ENCODE assay signal across 17 cellular contexts in genomic region chr15:101692799-101693198, GRCh38. TPM values are rescaled to one million over a fixed set of nuclear protein-coding genes. Genes with fewer than 3 reads are reported as not detected.
DNase-seq lines count a peak whose midpoint lies in the region; ATAC-seq and TF ChIP-seq lines count a peak whose summit lies in the region.
"Had no signal": no experiment of that assay in that cellular context is flagged by ENCODE, and none has a peak within 500 bp of the region (broad histone marks: within the 10 kb centered on the region; RNA-seq: fewer than 3 reads in every experiment).

No MANE protein-coding gene starts in this region.

- no peak for DNase-seq in activated T-cell treated with anti-CD3 and anti-CD28 coated beads, Interleukin-2, amount 50 U/mL, for 72 hours
- DNase-seq in activated T-cell treated with anti-CD3 and anti-CD28 coated beads, Interleukin-2, amount 50 U/mL, for 1 hour: no peak
- DNase-seq in RWPE2 (ENCODE audit: low spot score) (no peak), smooth muscle cell of the brain vasculature (ENCODE audit: low read depth, low spot score) (peak; percentile 28), heart right ventricle (no peak), KG1 (lab: John Stamatoyannopoulos, UW) (no peak)
- DNase-seq in effector memory CD8-positive, alpha-beta T cell: no peak
- DNase-seq: activated CD4-positive, alpha-beta T cell treated with anti-CD3 and anti-CD28 coated beads, Interleukin-2, amount 50 U/mL, for 4 hours; CD8-positive, alpha-beta memory T cell; DMS79; gastrocnemius medialis; GOT3; NCI-H1436 treated with DMSO at 0.1 percent for 48 hours; right lobe of liver had no signal

- H3K27me3 Mint-ChIP-seq in activated T-cell treated with anti-CD3 and anti-CD28 coated beads, Interleukin-2, amount 50 U/mL, for 72 hours (ENCODE audit: low read depth): no peaks in the 10 kb centered on the region
- H3K27me3 Mint-ChIP-seq in effector memory CD8-positive, alpha-beta T cell: no peaks in the 10 kb centered on the region

- H3K27me3 ChIP-seq in RWPE2 (ENCODE audit: insufficient read depth, poor library complexity, severe bottlenecking) (no peaks in the 10 kb centered on the region), heart right ventricle (no peaks in the 10 kb centered on the region)
- H3K27me3 ChIP-seq: gastrocnemius medialis, right lobe of liver, vagina had no signal

- ATAC-seq in activated T-cell treated with anti-CD3 and anti-CD28 coated beads, Interleukin-2, amount 50 U/mL, for 72 hours (replicated peaks in 1 of 2): peak in 1 of 2 donors; percentile 20
- ATAC-seq in RWPE2 (ENCODE audit: low read depth): peak; percentile 94
- ATAC-seq in effector memory CD8-positive, alpha-beta T cell (replicated peaks): no peak
- ATAC-seq in GM21515 (IDR thresholded peaks at IDR 0.05; ENCODE audit: unreplicated experiment): no peak
- ATAC-seq in heart right ventricle: no peak
- ATAC-seq: gastrocnemius medialis, Panc1, right lobe of liver had no signal

- peaks cover 38% of the 10 kb centered on the region for H3K4me1 Mint-ChIP-seq in activated T-cell treated with anti-CD3 and anti-CD28 coated beads, Interleukin-2, amount 50 U/mL, for 72 hours (ENCODE audit: low read depth)
- H3K4me1 Mint-ChIP-seq in effector memory CD8-positive, alpha-beta T cell (ENCODE audit: low read depth in 2 of 2): peaks cover 2 to 15% of the 10 kb centered on the region in 2 donors

- peaks cover 13% of the 10 kb centered on the region for H3K4me1 ChIP-seq in RWPE2 (ENCODE audit: insufficient read depth, poor library complexity, severe bottlenecking)
- H3K4me1 ChIP-seq in heart right ventricle: no peaks in the 10 kb centered on the region
- H3K4me1 ChIP-seq: gastrocnemius medialis, right lobe of liver had no signal

- H3K27ac Mint-ChIP-seq in activated T-cell treated with anti-CD3 and anti-CD28 coated beads, Interleukin-2, amount 50 U/mL, for 72 hours: peak overlapping the region; percentile 62
- H3K27ac Mint-ChIP-seq in effector memory CD8-positive, alpha-beta T cell: peak overlapping the region; percentile 38 to 67

- H3K9me3 ChIP-seq in RWPE2 (ENCODE audit: severe bottlenecking) (no peaks in the 10 kb centered on the region), heart right ventricle (no peaks in the 10 kb centered on the region)
- H3K9me3 ChIP-seq: gastrocnemius medialis, right lobe of liver, vagina had no signal

- H3K4me3 ChIP-seq in RWPE2 (ENCODE audit: severe bottlenecking): no peak overlapping the region
- no peak overlapping the region for H3K4me3 ChIP-seq in heart right ventricle
- H3K4me3 ChIP-seq: gastrocnemius medialis, right lobe of liver, vagina had no signal

- peak overlapping the region; percentile 43 for H3K27ac ChIP-seq in RWPE2 (ENCODE audit: poor library complexity, severe bottlenecking)
- H3K27ac ChIP-seq in heart right ventricle: no peak overlapping the region
- H3K27ac ChIP-seq: gastrocnemius medialis, right lobe of liver, vagina had no signal

- H3K36me3 Mint-ChIP-seq in activated T-cell treated with anti-CD3 and anti-CD28 coated beads, Interleukin-2, amount 50 U/mL, for 72 hours (ENCODE audit: insufficient read depth in 2 of 2): peaks cover 9 to 14% of the 10 kb centered on the region in 2 donors
- peaks cover 21% of the 10 kb centered on the region for H3K36me3 Mint-ChIP-seq in effector memory CD8-positive, alpha-beta T cell (ENCODE audit: insufficient read depth)

- H3K4me3 Mint-ChIP-seq in activated T-cell treated with anti-CD3 and anti-CD28 coated beads, Interleukin-2, amount 50 U/mL, for 72 hours: peak overlapping the region; percentile 22 to 29
- no peak overlapping the region for H3K4me3 Mint-ChIP-seq in effector memory CD8-positive, alpha-beta T cell
- H3K4me3 Mint-ChIP-seq: CD8-positive, alpha-beta memory T cell had no signal

- TF ChIP-seq CTCF in RWPE2 (IDR thresholded peaks at IDR 0.05; ENCODE audit: poor library complexity, severe bottlenecking) (no peak), heart right ventricle (IDR thresholded peaks at IDR 0.05) (no peak)

- H3K36me3 ChIP-seq in RWPE2 (ENCODE audit: low read depth) (peaks cover 4% of the 10 kb centered on the region; the same call in 1 of the 2 replicates), heart right ventricle (peaks cover 0 to 96% (median 17%) of the 10 kb centered on the region in 9 donors)

- peaks cover 0 to 2% of the 10 kb centered on the region in 2 donors for H3K9me3 Mint-ChIP-seq in activated T-cell treated with anti-CD3 and anti-CD28 coated beads, Interleukin-2, amount 50 U/mL, for 72 hours
- no peaks in the 10 kb centered on the region for H3K9me3 Mint-ChIP-seq in effector memory CD8-positive, alpha-beta T cell
- H3K9me3 Mint-ChIP-seq: CD8-positive, alpha-beta memory T cell had no signal

- intact Hi-C loops in heart right ventricle (cut with DNase I): no loop called here

RNA-seq across cellular contexts. Expression of gene TARS3, which starts 31.5 kb away (rescaled TPM):
- 10 to 100 TPM; 12.6 to 14.2 TPM for total RNA-seq in activated T-cell treated with anti-CD3 and anti-CD28 coated beads, Interleukin-2, amount 50 U/mL, for 72 hours
- 10 to 100 TPM; 26.0 to 42.5 (median 36.2) TPM for total RNA-seq in heart right ventricle
- 10 to 100 TPM in 1 of 2 donors, 1 to 10 TPM in 1; 8.1 to 17.0 TPM for polyA plus RNA-seq in heart right ventricle

RNA-seq across cellular contexts. Expression of gene TM2D3, which starts 40.6 kb away (rescaled TPM):
- total RNA-seq in activated T-cell treated with anti-CD3 and anti-CD28 coated beads, Interleukin-2, amount 50 U/mL, for 72 hours: 10 to 100 TPM; 32.7 to 40.7 TPM
- total RNA-seq in heart right ventricle: 10 to 100 TPM; 38.2 to 61.6 (median 49.5) TPM
- 10 to 100 TPM; 52.2 to 52.3 TPM for polyA plus RNA-seq in heart right ventricle

Comparison
In these comparisons a context has a peak if more than half of its experiments do, and no peak if none do; other contexts are left out.
1. H3K4me3 Mint-ChIP-seq: peak in activated T-cell treated with anti-CD3 and anti-CD28 coated beads, Interleukin-2, amount 50 U/mL, for 72 hours (2 of 2); none in effector memory CD8-positive, alpha-beta T cell (0 of 2).